ENCODE assay signal across 17 cellular contexts in genomic region chr22:30380011-30380410, GRCh38. TPM values are rescaled to one million over a fixed set of nuclear protein-coding genes. Genes with fewer than 3 reads are reported as not detected.
DNase-seq lines count a peak whose midpoint lies in the region; ATAC-seq and TF ChIP-seq lines count a peak whose summit lies in the region.
"Had no signal": no experiment of that assay in that cellular context is flagged by ENCODE, and none has a peak within 500 bp of the region (broad histone marks: within the 10 kb centered on the region; RNA-seq: fewer than 3 reads in every experiment).

No MANE protein-coding gene starts in this region.

- intact Hi-C loops in Right ventricle myocardium inferior (cut with DNase I) = no loop called here
- intact Hi-C loops in left ventricle myocardium inferior (cut with micrococcal nuclease) = loop anchor here (5.0 kb wide), 1 partner anchor 118 kb away; no protein-coding TSS in a partner anchor
- intact Hi-C loops in upper lobe of right lung (cut with DNase I) = no loop called here
- intact Hi-C loops in natural killer cell (cut with micrococcal nuclease) = no loop called here

- no peak overlapping the region for H3K4me2 ChIP-seq in osteoblast (ENCODE audit: insufficient read depth, low read length)

- no peaks in the 10 kb centered on the region for H3K4me1 Mint-ChIP-seq in natural killer cell
- H3K4me1 Mint-ChIP-seq: CD4-positive, alpha-beta memory T cell had no signal

- H3K36me3 ChIP-seq in left ventricle myocardium inferior (no peaks in the 10 kb centered on the region), osteoblast (ENCODE audit: insufficient read depth, low read length) (peaks cover 27% of the 10 kb centered on the region), upper lobe of right lung (peaks cover 6% of the 10 kb centered on the region)

- H3K36me3 Mint-ChIP-seq in natural killer cell = no peaks in the 10 kb centered on the region

- peak; percentile 30 for DNase-seq in Right ventricle myocardium inferior (ENCODE audit: missing footprints)
- DNase-seq in left ventricle myocardium inferior = no peak
- peak; percentile 71 for DNase-seq in osteoblast (ENCODE audit: insufficient read length, low spot score, missing footprints)
- peak; percentile 54 for DNase-seq in upper lobe of right lung
- DNase-seq in NCI-H1092 treated with DMSO at 0.1 percent for 48 hours (lab: John Stamatoyannopoulos, UW) = no peak
- no peak for DNase-seq in natural killer cell
- DNase-seq: C1 segment of cervical spinal cord; Calu3; CD4-positive, alpha-beta memory T cell; COR-L47; DMS53; DMS79 treated with DMSO at 0.1 percent for 48 hours; GOT3; HFFc6 had no signal

- H3K4me3 Mint-ChIP-seq in natural killer cell = no peak overlapping the region
- H3K4me3 Mint-ChIP-seq: B cell; CD4-positive, alpha-beta memory T cell; HFFc6 had no signal

- H4K20me1 ChIP-seq in osteoblast (ENCODE audit: insufficient read depth, low read length) = no peaks in the 10 kb centered on the region

- no peak overlapping the region for H3K27ac Mint-ChIP-seq in natural killer cell
- H3K27ac Mint-ChIP-seq: B cell, HFFc6 had no signal

- H3K4me3 ChIP-seq in left ventricle myocardium inferior = no peak overlapping the region
- no peak overlapping the region for H3K4me3 ChIP-seq in osteoblast (ENCODE audit: insufficient read depth, low read length)
- no peak overlapping the region for H3K4me3 ChIP-seq in upper lobe of right lung
- H3K4me3 ChIP-seq: HAP-1 had no signal

- no peaks in the 10 kb centered on the region for H3K9me3 ChIP-seq in left ventricle myocardium inferior (replicated peaks)
- H3K9me3 ChIP-seq in osteoblast (ENCODE audit: low read depth, low read length) = no peaks in the 10 kb centered on the region
- H3K9me3 ChIP-seq in upper lobe of right lung = no peaks in the 10 kb centered on the region
- H3K9me3 ChIP-seq: HAP-1 had no signal

- H3K27me3 Mint-ChIP-seq in natural killer cell (ENCODE audit: low read depth in 2 of 2) = no peaks in the 10 kb centered on the region
- H3K27me3 Mint-ChIP-seq: B cell; CD4-positive, alpha-beta memory T cell had no signal

- H3K79me2 ChIP-seq in osteoblast (ENCODE audit: insufficient read depth, low read length) = no peaks in the 10 kb centered on the region

- no peak overlapping the region for H3K27ac ChIP-seq in left ventricle myocardium inferior (replicated peaks)
- H3K27ac ChIP-seq in osteoblast (ENCODE audit: low read depth, low read length) = no peak overlapping the region
- H3K27ac ChIP-seq in upper lobe of right lung = no peak overlapping the region
- H3K27ac ChIP-seq: 22Rv1 had no signal

- no peak for TF ChIP-seq CTCF in left ventricle myocardium inferior (IDR thresholded peaks at IDR 0.05; ENCODE audit: borderline replicate concordance)
- no peak for TF ChIP-seq CTCF in osteoblast (IDR thresholded peaks at IDR 0.05; ENCODE audit: extremely low read depth, low read depth, low read length)
- no peak for TF ChIP-seq CTCF in upper lobe of right lung (IDR thresholded peaks at IDR 0.05)
- TF ChIP-seq CTCF in natural killer cell (IDR thresholded peaks at IDR 0.05) = no peak

- H3K4me1 ChIP-seq in left ventricle myocardium inferior = peaks cover 8% of the 10 kb centered on the region
- no peaks in the 10 kb centered on the region for H3K4me1 ChIP-seq in osteoblast (ENCODE audit: insufficient read depth, low read length)
- no peaks in the 10 kb centered on the region for H3K4me1 ChIP-seq in upper lobe of right lung
- H3K4me1 ChIP-seq: HAP-1 had no signal

- no peaks in the 10 kb centered on the region for H3K27me3 ChIP-seq in left ventricle myocardium inferior (ENCODE audit: low read depth)
- no peaks in the 10 kb centered on the region for H3K27me3 ChIP-seq in osteoblast (ENCODE audit: insufficient read depth, low read length)
- no peaks in the 10 kb centered on the region for H3K27me3 ChIP-seq in upper lobe of right lung

- ATAC-seq in Right ventricle myocardium inferior (no peak), upper lobe of right lung (no peak), natural killer cell (no peak)

- H2AFZ ChIP-seq in osteoblast (ENCODE audit: low read length) = no peak overlapping the region

- no peaks in the 10 kb centered on the region for H3K9me3 Mint-ChIP-seq in natural killer cell
- H3K9me3 Mint-ChIP-seq: CD4-positive, alpha-beta memory T cell; HFFc6 had no signal

RNA-seq across cellular contexts. Expression of gene RNF215, which starts 7.2 kb away (rescaled TPM):
- total RNA-seq in Right ventricle myocardium inferior (3.7 TPM), left ventricle myocardium inferior (4.9 TPM), osteoblast (20.6 and 23.6 TPM in 2 replicates), upper lobe of right lung (16.5 TPM), natural killer cell (1 to 10 TPM; 7.5 to 9.8 (median 9.5) TPM)

RNA-seq across cellular contexts. Expression of gene SEC14L2, which starts 16.8 kb away (rescaled TPM):
- total RNA-seq in Right ventricle myocardium inferior (0.65 TPM), left ventricle myocardium inferior (1.2 TPM), osteoblast (16.6 and 19.2 TPM in 2 replicates), upper lobe of right lung (7.1 TPM), natural killer cell (1 to 10 TPM in 2 of 3 donors, under 1 TPM in 1; 0.71 to 6.6 (median 2.7) TPM)

RNA-seq across cellular contexts. Expression of gene CCDC157, which starts 23.2 kb away (rescaled TPM):
- total RNA-seq in Right ventricle myocardium inferior (0.46 TPM), left ventricle myocardium inferior (0.58 TPM), osteoblast (2.9 TPM in 2 replicates), upper lobe of right lung (2.7 TPM), natural killer cell (1 to 10 TPM; 7.7 to 9.7 (median 8.4) TPM)

RNA-seq across cellular contexts. Expression of gene SF3A1, which starts 23.3 kb away (rescaled TPM):
- total RNA-seq in Right ventricle myocardium inferior (95.4 TPM), left ventricle myocardium inferior (89.2 TPM), osteoblast (21.7 and 30.6 TPM in 2 replicates), upper lobe of right lung (164 TPM), natural killer cell (100 to 1,000 TPM; 309 to 340 (median 319) TPM)

RNA-seq across cellular contexts. Expression of gene MTFP1, which starts 45.6 kb away (rescaled TPM):
- total RNA-seq in Right ventricle myocardium inferior = 18.2 TPM
- total RNA-seq in left ventricle myocardium inferior = 19.7 TPM
- 5.3 and 6.9 TPM in 2 replicates for total RNA-seq in osteoblast
- total RNA-seq in upper lobe of right lung = 11.3 TPM
- total RNA-seq in natural killer cell = 10 to 100 TPM; 15.7 to 17.5 (median 17.2) TPM

Comparison
In these comparisons a context has a peak if more than half of its experiments do, and no peak if none do; other contexts are left out.
1. DNase-seq: peak in Right ventricle myocardium inferior (single experiment), osteoblast (single experiment) and upper lobe of right lung (single experiment); none in left ventricle myocardium inferior (single experiment), NCI-H1092 treated with DMSO at 0.1 percent for 48 hours (single experiment) and natural killer cell (single experiment).